Comparison of ENCODE assay signal across 2 cellular contexts in the genomic region with DNA sequence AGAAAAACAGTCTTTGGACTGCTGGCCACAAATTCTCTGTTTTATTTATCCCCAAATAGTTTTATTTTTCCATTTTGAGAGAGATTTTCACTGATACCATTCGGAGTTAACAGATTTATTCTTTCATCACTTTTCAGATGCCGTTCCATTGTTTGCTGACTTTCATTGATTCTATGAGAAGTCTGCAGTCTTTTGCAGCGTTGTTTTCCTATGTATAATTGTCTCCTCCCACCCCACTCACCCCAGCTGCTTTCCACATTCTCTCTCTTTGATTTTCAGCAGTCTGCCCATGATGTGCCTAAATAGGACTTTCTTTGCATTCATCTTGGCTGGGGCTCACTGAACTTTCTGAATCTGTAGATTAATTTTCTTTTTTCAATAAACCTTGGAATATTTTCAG.
TF ChIP-seq lines count a peak whose summit lies in the region.

No MANE protein-coding gene starts in this region.

TF ChIP-seq in HepG2, 621 proteins besides CTCF, POLR2A, EP300 and RAD21:
- TF ChIP-seq ARID3A (IDR thresholded peaks at IDR 0.05; ENCODE audit: low read depth, low read length) (no peak), ZNF24 (IDR thresholded peaks at IDR 0.05) (no peak), ONECUT2 (CRISPR knock-in tag; IDR thresholded peaks at IDR 0.05) (no peak), ZNF317 (CRISPR knock-in tag; IDR thresholded peaks at IDR 0.05) (peak; percentile 100), KLF11 (CRISPR knock-in tag; IDR thresholded peaks at IDR 0.05) (no peak), ZNF451 (CRISPR knock-in tag; IDR thresholded peaks at IDR 0.05) (no peak), RARA (CRISPR knock-in tag; IDR thresholded peaks at IDR 0.05) (no peak)

TF ChIP-seq in H1, 55 proteins besides CTCF, POLR2A, EP300 and RAD21 (continued from another document):
- TF ChIP-seq, protein P1, sequence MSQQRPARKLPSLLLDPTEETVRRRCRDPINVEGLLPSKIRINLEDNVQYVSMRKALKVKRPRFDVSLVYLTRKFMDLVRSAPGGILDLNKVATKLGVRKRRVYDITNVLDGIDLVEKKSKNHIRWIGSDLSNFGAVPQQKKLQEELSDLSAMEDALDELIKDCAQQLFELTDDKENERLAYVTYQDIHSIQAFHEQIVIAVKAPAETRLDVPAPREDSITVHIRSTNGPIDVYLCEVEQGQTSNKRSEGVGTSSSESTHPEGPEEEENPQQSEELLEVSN (IDR thresholded peaks at IDR 0.05), result no peak
- TF ChIP-seq NRF1 (IDR thresholded peaks at IDR 0.05; ENCODE audit: low read depth, low read length) (no peak), BRCA1 (IDR thresholded peaks at IDR 0.05; ENCODE audit: low read depth, low read length) (no peak)
